Comparison of ENCODE assay signal across 14 cellular contexts in genomic region chr16:89072216-89073130, GRCh38. TPM values are rescaled to one million over a fixed set of nuclear protein-coding genes. Genes with fewer than 3 reads are reported as not detected.
DNase-seq lines count a peak whose midpoint lies in the region; ATAC-seq and TF ChIP-seq lines count a peak whose summit lies in the region.
"Had no signal": no experiment of that assay in that cellular context is flagged by ENCODE, and none has a peak within 500 bp of the region (broad histone marks: within the 10 kb centered on the region; RNA-seq: fewer than 3 reads in every experiment).

No MANE protein-coding gene starts in this region.

- no peaks in the 10 kb centered on the region for H3K36me3 Mint-ChIP-seq in glutamatergic neuron (ENCODE audit: unreplicated experiment)
- no peaks in the 10 kb centered on the region for H3K36me3 Mint-ChIP-seq in progenitor cell of endocrine pancreas (ENCODE audit: insufficient read depth)
- H3K36me3 Mint-ChIP-seq: IgD-negative memory B cell had no signal

- DNase-seq in NCI-H2107 treated with DMSO at 0.1 percent for 48 hours (lab: John Stamatoyannopoulos, UW; ENCODE audit: unreplicated experiment) = peak; percentile 41
- no peak for DNase-seq in NCI-H2107 (lab: John Stamatoyannopoulos, UW)
- peak; percentile 56 for DNase-seq in NCI-H69 (lab: John Stamatoyannopoulos, UW)
- peak; percentile 53 for DNase-seq in glutamatergic neuron
- no peak for DNase-seq in progenitor cell of endocrine pancreas (ENCODE audit: low spot score, unreplicated experiment)
- no peak for DNase-seq in activated CD4-positive, alpha-beta T cell treated with anti-CD3 and anti-CD28 coated beads for 4 hours
- DNase-seq in HuH-7.5 (ENCODE audit: low spot score) = no peak
- DNase-seq: aorta, head of caudate nucleus, NCI-H1436, tibial artery had no signal

- H3K4me3 Mint-ChIP-seq in glutamatergic neuron (ENCODE audit: unreplicated experiment) (no peak overlapping the region), progenitor cell of endocrine pancreas (ENCODE audit: low read depth) (no peak overlapping the region)
- H3K4me3 Mint-ChIP-seq: IgD-negative memory B cell had no signal

- H3K27ac Mint-ChIP-seq in glutamatergic neuron (ENCODE audit: unreplicated experiment) (no peak overlapping the region), progenitor cell of endocrine pancreas (peak overlapping the region; percentile 46)
- H3K27ac Mint-ChIP-seq: IgD-negative memory B cell had no signal

- peaks cover 21% of the 10 kb centered on the region for H3K27me3 Mint-ChIP-seq in glutamatergic neuron (ENCODE audit: unreplicated experiment)
- H3K27me3 Mint-ChIP-seq in progenitor cell of endocrine pancreas = peaks cover 3% of the 10 kb centered on the region
- H3K27me3 Mint-ChIP-seq: IgD-negative memory B cell had no signal

- TF ChIP-seq CTCF in glutamatergic neuron (IDR thresholded peaks at IDR 0.05; ENCODE audit: partially characterized antibody, unreplicated experiment) = no peak
- TF ChIP-seq CTCF in progenitor cell of endocrine pancreas (IDR thresholded peaks at IDR 0.05; ENCODE audit: unreplicated experiment) = no peak

- H3K4me1 Mint-ChIP-seq in glutamatergic neuron (ENCODE audit: low read depth, unreplicated experiment) = peaks cover 2% of the 10 kb centered on the region
- no peaks in the 10 kb centered on the region for H3K4me1 Mint-ChIP-seq in progenitor cell of endocrine pancreas (ENCODE audit: low read depth)

- peaks cover 8% of the 10 kb centered on the region for H3K9me3 Mint-ChIP-seq in glutamatergic neuron (ENCODE audit: unreplicated experiment)
- peaks cover 4% of the 10 kb centered on the region for H3K9me3 Mint-ChIP-seq in progenitor cell of endocrine pancreas (ENCODE audit: low read depth)
- H3K9me3 Mint-ChIP-seq: IgD-negative memory B cell had no signal

- ATAC-seq in GM19452 (IDR thresholded peaks at IDR 0.05; ENCODE audit: unreplicated experiment) = no peak
- ATAC-seq: left lobe of liver had no signal

RNA-seq across cellular contexts. Expression of gene ACSF3, which starts 21.2 kb away (rescaled TPM):
- 29.3 TPM for total RNA-seq in glutamatergic neuron (ENCODE audit: unreplicated experiment)
- total RNA-seq in progenitor cell of endocrine pancreas = 25.2 and 31.3 TPM in 2 replicates

Comparison
In these comparisons a context has a peak if more than half of its experiments do, and no peak if none do; other contexts are left out.
1. DNase-seq: peak in NCI-H2107 treated with DMSO at 0.1 percent for 48 hours (single experiment), NCI-H69 (single experiment) and glutamatergic neuron (single experiment); none in NCI-H2107 (single experiment), progenitor cell of endocrine pancreas (single experiment), activated CD4-positive, alpha-beta T cell treated with anti-CD3 and anti-CD28 coated beads for 4 hours (0 of 2) and HuH-7.5 (single experiment).